ENCODE assay signal across 9 cellular contexts in genomic region chr16:27408602-27409031, GRCh38. TPM values are rescaled to one million over a fixed set of nuclear protein-coding genes. Genes with fewer than 3 reads are reported as not detected.
DNase-seq lines count a peak whose midpoint lies in the region; ATAC-seq lines count a peak whose summit lies in the region.
"Had no signal": no experiment of that assay in that cellular context is flagged by ENCODE, and none has a peak within 500 bp of the region (broad histone marks: within the 10 kb centered on the region; RNA-seq: fewer than 3 reads in every experiment).

No MANE protein-coding gene starts in this region.

- CTCF ChIA-PET in activated CD8-positive, alpha-beta memory T cell treated with anti-CD3 and anti-CD28 coated beads, Interleukin-2, amount 10 ng/mL, durations not matched to agents 7 days and 5 days (lab: Charles Lee), result interaction anchor here (0.9 to 4.2 kb wide), 8 partner anchors 13 to 231 kb away, joined by 3 to 20 read pairs (median 9); no protein-coding TSS in a partner anchor

- peak overlapping the region; percentile 89 for H3K27ac Mint-ChIP-seq in activated CD8-positive, alpha-beta memory T cell treated with anti-CD3 and anti-CD28 coated beads, Interleukin-2, amount 10 ng/mL, durations not matched to agents 7 days and 5 days
- peak overlapping the region; percentile 99 for H3K27ac Mint-ChIP-seq in activated naive CD8-positive, alpha-beta T cell

- H3K36me3 Mint-ChIP-seq in activated CD8-positive, alpha-beta memory T cell treated with anti-CD3 and anti-CD28 coated beads, Interleukin-2, amount 10 ng/mL, durations not matched to agents 7 days and 5 days, result peaks cover 51% of the 10 kb centered on the region
- H3K36me3 Mint-ChIP-seq in activated naive CD8-positive, alpha-beta T cell, result peaks cover 44% of the 10 kb centered on the region

- DNase-seq in activated CD8-positive, alpha-beta memory T cell treated with anti-CD3 and anti-CD28 coated beads, Interleukin-2, amount 10 ng/mL, durations not matched to agents 7 days and 5 days, result peak; percentile 44
- no peak for DNase-seq in activated CD8-positive, alpha-beta memory T cell treated with anti-CD3 and anti-CD28 coated beads, Interleukin-2, amount 50 U/mL, for 4 hours
- DNase-seq in stimulated activated naive CD8-positive, alpha-beta T cell treated with anti-CD3 and anti-CD28 coated beads, Interleukin-15, Interleukin-2, amounts not matched to agents 100 U/mL and 50 U/mL, for 24 hours, result peak; percentile 53
- DNase-seq in islet precursor cell, result no peak
- no peak for DNase-seq in SKM-1 (lab: John Stamatoyannopoulos, UW; ENCODE audit: unreplicated experiment)
- DNase-seq in effector CD8-positive, alpha-beta T cell (lab: John Stamatoyannopoulos, UW), result no peak
- DNase-seq: NCI-H1436 had no signal

- no peaks in the 10 kb centered on the region for H3K27me3 Mint-ChIP-seq in activated CD8-positive, alpha-beta memory T cell treated with anti-CD3 and anti-CD28 coated beads, Interleukin-2, amount 10 ng/mL, durations not matched to agents 7 days and 5 days
- no peaks in the 10 kb centered on the region for H3K27me3 Mint-ChIP-seq in activated naive CD8-positive, alpha-beta T cell

- ATAC-seq in activated CD8-positive, alpha-beta memory T cell treated with anti-CD3 and anti-CD28 coated beads, Interleukin-2, amount 10 ng/mL, durations not matched to agents 7 days and 5 days, result no peak
- peak; percentile 26 for ATAC-seq in HG02759 (IDR thresholded peaks at IDR 0.05; ENCODE audit: unreplicated experiment)
- ATAC-seq in stimulated activated naive CD8-positive, alpha-beta T cell treated with anti-CD3 and anti-CD28 coated beads, Interleukin-15, Interleukin-2, amounts not matched to agents 100 U/mL and 50 U/mL, for 24 hours, result peak; percentile 8

- H3K4me1 Mint-ChIP-seq in activated CD8-positive, alpha-beta memory T cell treated with anti-CD3 and anti-CD28 coated beads, Interleukin-2, amount 10 ng/mL, durations not matched to agents 7 days and 5 days, result peaks cover 78% of the 10 kb centered on the region
- peaks cover 73% of the 10 kb centered on the region for H3K4me1 Mint-ChIP-seq in activated naive CD8-positive, alpha-beta T cell (ENCODE audit: low read depth)

- peaks cover 10% of the 10 kb centered on the region for H3K9me3 Mint-ChIP-seq in activated CD8-positive, alpha-beta memory T cell treated with anti-CD3 and anti-CD28 coated beads, Interleukin-2, amount 10 ng/mL, durations not matched to agents 7 days and 5 days (ENCODE audit: low read depth)
- H3K9me3 Mint-ChIP-seq in activated naive CD8-positive, alpha-beta T cell (ENCODE audit: low read depth), result peaks cover 18% of the 10 kb centered on the region

- H3K4me3 Mint-ChIP-seq in activated CD8-positive, alpha-beta memory T cell treated with anti-CD3 and anti-CD28 coated beads, Interleukin-2, amount 10 ng/mL, durations not matched to agents 7 days and 5 days, result peak overlapping the region; percentile 67
- peak overlapping the region; percentile 98 for H3K4me3 Mint-ChIP-seq in activated naive CD8-positive, alpha-beta T cell

RNA-seq across cellular contexts. Expression of gene IL21R, which starts 6.6 kb away (rescaled TPM):
- total RNA-seq in activated CD8-positive, alpha-beta memory T cell treated with anti-CD3 and anti-CD28 coated beads, Interleukin-2, amount 10 ng/mL, durations not matched to agents 7 days and 5 days, result 10 to 100 TPM; 24.6 to 38.0 TPM

Comparison
In these comparisons a context has a peak if more than half of its experiments do, and no peak if none do; other contexts are left out.
1. DNase-seq: peak in activated CD8-positive, alpha-beta memory T cell treated with anti-CD3 and anti-CD28 coated beads, Interleukin-2, amount 10 ng/mL, durations not matched to agents 7 days and 5 days (single experiment) and stimulated activated naive CD8-positive, alpha-beta T cell treated with anti-CD3 and anti-CD28 coated beads, Interleukin-15, Interleukin-2, amounts not matched to agents 100 U/mL and 50 U/mL, for 24 hours (single experiment); none in activated CD8-positive, alpha-beta memory T cell treated with anti-CD3 and anti-CD28 coated beads, Interleukin-2, amount 50 U/mL, for 4 hours (single experiment), islet precursor cell (single experiment), SKM-1 (single experiment) and effector CD8-positive, alpha-beta T cell (single experiment).